Comparison of ENCODE assay signal across 8 cellular contexts in the genomic region with DNA sequence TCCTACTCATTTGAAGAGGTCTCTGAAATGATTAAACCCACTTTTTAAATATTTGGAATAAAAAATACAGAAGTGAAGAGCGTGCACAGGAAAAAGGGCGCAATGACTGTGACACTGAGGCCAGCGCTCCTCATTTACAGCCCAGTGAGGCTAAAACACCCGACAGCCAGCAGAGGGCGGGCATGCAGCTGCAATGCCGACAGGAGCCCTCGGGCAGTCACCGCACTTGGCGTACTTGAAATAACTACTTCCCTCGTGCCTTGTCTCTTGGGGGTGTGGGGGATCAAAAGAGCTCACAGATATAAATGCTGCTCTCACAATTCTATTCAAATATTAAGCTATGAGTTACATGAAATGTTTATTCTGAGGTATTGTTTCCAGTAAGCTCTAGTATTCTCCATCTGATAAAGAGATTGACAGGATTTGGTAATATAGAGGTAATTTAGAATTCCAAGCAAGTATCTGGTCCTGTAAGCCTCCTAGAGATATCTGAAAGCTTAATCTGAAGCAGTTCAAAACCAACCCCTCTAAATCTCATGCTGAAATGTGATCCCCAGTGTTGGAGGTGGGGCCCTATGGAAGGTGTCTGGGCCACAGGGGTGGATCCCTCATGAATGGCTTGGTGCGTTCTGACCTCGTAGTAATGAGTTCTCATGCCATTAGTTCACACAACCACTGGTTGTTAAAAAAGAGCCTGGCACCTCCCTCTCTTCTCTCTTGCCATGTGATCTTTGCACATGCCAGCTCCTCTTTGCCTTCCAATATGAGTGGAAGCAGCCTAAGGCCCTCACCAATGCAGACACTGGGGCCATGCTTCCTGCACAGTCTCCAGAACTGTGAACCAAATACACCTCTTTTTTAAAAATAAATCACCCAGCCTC.
DNase-seq lines count a peak whose midpoint lies in the region; ATAC-seq and TF ChIP-seq lines count a peak whose summit lies in the region.

No MANE protein-coding gene starts in this region.

- peak; percentile 74 for TF ChIP-seq CTCF in endothelial cell (IDR thresholded peaks at IDR 0.05; ENCODE audit: unreplicated experiment)

- ATAC-seq in GM18867 (IDR thresholded peaks at IDR 0.05; ENCODE audit: unreplicated experiment), result peak; percentile 70

- in situ Hi-C loops in ACHN (cut with HindIII; ENCODE audit: low pct_ligation_motif_present, low pct_unique_long_range_greater_than_20kb, low sequenced_read_pairs), result no loop called here

- no peaks in the 10 kb centered on the region for H3K36me3 Mint-ChIP-seq in endothelial cell (ENCODE audit: low read depth, unreplicated experiment)

- peak; percentile 70 for DNase-seq in ACHN
- DNase-seq in HT1080 (ENCODE audit: low read depth), result peak; percentile 58
- peak; percentile 66 to 70 for DNase-seq in NOMO-1 (lab: John Stamatoyannopoulos, UW; ENCODE audit: unreplicated experiment in 2 of 2)
- DNase-seq in activated CD8-positive, alpha-beta memory T cell treated with anti-CD3 and anti-CD28 coated beads for 48 hours (ENCODE audit: low read depth in 2 of 3, low spot score in 2 of 3), result peak; percentile 39 to 46 (median 40)
- DNase-seq in endothelial cell (ENCODE audit: low spot score), result peak; percentile 81
- peak; percentile 79 for DNase-seq in midbrain (lab: John Stamatoyannopoulos, UW)
- DNase-seq in stimulated activated CD8-positive, alpha-beta memory T cell treated with anti-CD3 and anti-CD28 coated beads, Interleukin-2, amount 100 ng/mL, for 48 hours (ENCODE audit: low read depth in 2 of 2), result peak; percentile 66 to 73

- no peaks in the 10 kb centered on the region for H3K27me3 Mint-ChIP-seq in endothelial cell (ENCODE audit: unreplicated experiment)

- H3K9me3 Mint-ChIP-seq in endothelial cell (ENCODE audit: unreplicated experiment), result no peaks in the 10 kb centered on the region

- no peaks in the 10 kb centered on the region for H3K4me1 Mint-ChIP-seq in endothelial cell (ENCODE audit: unreplicated experiment)

- H3K4me3 Mint-ChIP-seq in endothelial cell (ENCODE audit: unreplicated experiment), result no peak overlapping the region

- no peak overlapping the region for H3K27ac Mint-ChIP-seq in endothelial cell (ENCODE audit: unreplicated experiment)

Comparison
In these comparisons a context has a peak if more than half of its experiments do, and no peak if none do; other contexts are left out.
1. Peak in every context shown above with its lines: DNase-seq and ATAC-seq.